ENCODE assay signal across 8 cellular contexts in the genomic region with DNA sequence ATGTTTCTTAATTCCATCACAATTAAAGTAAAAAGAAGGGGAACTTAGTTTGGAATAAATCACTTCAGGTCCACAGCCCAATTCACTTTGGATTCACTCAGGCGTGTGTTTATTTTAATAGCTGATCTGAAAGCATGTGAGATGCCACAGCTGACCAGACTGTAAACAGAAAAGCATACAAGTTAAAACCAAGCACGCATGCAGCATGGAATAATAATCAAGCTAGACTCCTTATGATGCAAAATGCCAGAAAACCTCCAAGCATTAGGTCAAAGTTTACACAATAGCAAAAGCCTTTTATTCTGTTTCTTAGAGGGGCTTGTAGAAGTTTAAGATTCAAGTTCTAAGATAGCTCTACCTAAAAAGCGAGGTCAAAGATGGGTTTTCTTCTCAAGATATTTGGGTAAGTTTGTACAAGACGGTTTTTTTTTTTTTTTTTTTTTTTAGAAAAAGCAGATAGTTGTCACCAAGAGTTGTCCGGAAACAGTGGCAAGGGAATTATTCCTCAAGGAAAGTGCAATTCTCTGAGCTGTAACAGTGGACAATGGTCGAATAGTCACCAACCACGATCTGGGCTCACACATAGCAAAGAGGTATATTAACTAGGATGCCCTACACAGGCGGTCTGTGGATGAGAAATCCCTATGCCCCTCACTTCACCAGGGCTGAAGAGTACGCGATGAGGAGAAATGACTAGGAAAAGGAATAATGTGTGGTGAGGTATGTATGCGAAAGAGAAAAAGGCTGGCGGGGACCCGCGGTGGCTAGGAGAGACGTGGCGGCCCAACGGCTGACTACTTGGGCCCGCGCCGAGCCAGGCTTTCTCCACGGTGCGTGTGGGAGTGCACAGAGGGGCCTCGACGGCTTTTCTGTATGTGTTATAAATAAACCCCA. TPM values are rescaled to one million over a fixed set of nuclear protein-coding genes. Genes with fewer than 3 reads are reported as not detected.
DNase-seq lines count a peak whose midpoint lies in the region; ATAC-seq, FAIRE-seq and TF ChIP-seq lines count a peak whose summit lies in the region.

No MANE protein-coding gene starts in this region.

- no peaks in the 10 kb centered on the region for H3K36me3 ChIP-seq in body of pancreas (replicated peaks in 1 of 2; ENCODE audit: insufficient read depth in 1 of 2, low read depth in 2 of 2)

- H3K4me3 Mint-ChIP-seq in immature natural killer cell: peak overlapping the region in 3 of 5 donors; percentile 9 to 78 (median 33)

- H3K27me3 ChIP-seq in body of pancreas: no peaks in the 10 kb centered on the region

- peaks cover 0 to 2% (median 0%) of the 10 kb centered on the region in 6 donors for H3K9me3 Mint-ChIP-seq in immature natural killer cell

- H3K27ac ChIP-seq in body of pancreas (peak overlapping the region in 3 of 4 donors; percentile 31 to 78 (median 44)), skin epidermis (peak overlapping the region in 12 of 21 experiments; percentile 18 to 81 (median 56))

- H3K36me3 Mint-ChIP-seq in immature natural killer cell: peaks cover 0 to 4% (median 0%) of the 10 kb centered on the region in 3 donors

- intact Hi-C loops in body of pancreas (cut with DNase I): no loop called here

- DNase-seq in HFF-Myc (ENCODE audit: extremely low read depth, low read depth) (no peak), body of pancreas (no peak), immature natural killer cell (no peak), D721Med (ENCODE audit: insufficient read length, low spot score) (no peak), erythroblast (lab: John Stamatoyannopoulos, UW) (no peak)

- no peak for TF ChIP-seq CTCF in HFF-Myc (IDR thresholded peaks at IDR 0.05; ENCODE audit: low read depth, low read length, missing control alignments)
- no peak for TF ChIP-seq CTCF in body of pancreas (IDR thresholded peaks at IDR 0.05)
- TF ChIP-seq CTCF in D721Med (IDR thresholded peaks at IDR 0.05; ENCODE audit: insufficient read depth, missing control alignments): no peak

- TF ChIP-seq POLR2A in body of pancreas (IDR thresholded peaks at IDR 0.05) (no peak), erythroblast (IDR thresholded peaks at IDR 0.05; ENCODE audit: low read length) (no peak)

- H3K4me1 ChIP-seq in body of pancreas: no peaks in the 10 kb centered on the region

- H3K9me3 ChIP-seq in body of pancreas: no peaks in the 10 kb centered on the region

- peak overlapping the region; percentile 67 for H3K4me3 ChIP-seq in HFF-Myc (replicated peaks; ENCODE audit: low read depth, low read length)
- H3K4me3 ChIP-seq in body of pancreas: peak overlapping the region in 1 of 2 donors; percentile 17
- peak overlapping the region; percentile 44 to 56 (median 50) for H3K4me3 ChIP-seq in skin epidermis

- 12 to 22% methylated on average over 16 to 24 of the region's 24 CpGs for WGBS in body of pancreas, 2 donors

- no peak for FAIRE-seq in D721Med (lab: Jason Lieb, UNC)

- H3K27ac Mint-ChIP-seq in immature natural killer cell: no peak overlapping the region

- peaks cover 0 to 17% (median 4%) of the 10 kb centered on the region in 3 donors for H3K27me3 Mint-ChIP-seq in immature natural killer cell (ENCODE audit: low read depth in 3 of 3)

- H3K4me1 Mint-ChIP-seq in immature natural killer cell: peaks cover 1 to 5% of the 10 kb centered on the region in 2 donors

- ATAC-seq in body of pancreas (peak; percentile 39), GM21447 (IDR thresholded peaks at IDR 0.05; ENCODE audit: unreplicated experiment) (no peak), GM18858 (IDR thresholded peaks at IDR 0.05; ENCODE audit: unreplicated experiment) (no peak)

RNA-seq across cellular contexts. Expression of a gene that starts 0.7 kb away (rescaled TPM):
- total RNA-seq in body of pancreas: 1 to 10 TPM; 3.9 to 7.9 TPM
- polyA plus RNA-seq in immature natural killer cell: not detected
